1 cellular context compared by ENCODE assay signal in genomic region chr19:18898533-18899408, GRCh38.
A peak's percentile ranks its signal among the peaks of the same experiment; 100 is the strongest.
TF ChIP-seq lines count a peak whose summit lies in the region.

No MANE protein-coding gene starts in this region.

TF ChIP-seq in GM12878, 131 proteins besides CTCF, POLR2A, EP300 and RAD21:
- TF ChIP-seq NRF1 (conservative IDR thresholded peaks at IDR 0.05; ENCODE audit: low read depth, low read length) (no peak), NR2F1 (conservative IDR thresholded peaks at IDR 0.05) (peak; percentile 41; the same call in 1 of the 2 replicates), NR2C1 (IDR thresholded peaks at IDR 0.05) (0 out of 2 replicates have a peak, but pooled peaks have one; percentile 12), KDM1A (IDR thresholded peaks at IDR 0.05; ENCODE audit: borderline replicate concordance) (no peak), POLR2AphosphoS5 (IDR thresholded peaks at IDR 0.05; ENCODE audit: low read length) (0 out of 2 replicates have a peak, but pooled peaks have one; percentile 25)
